In the genomic region with DNA sequence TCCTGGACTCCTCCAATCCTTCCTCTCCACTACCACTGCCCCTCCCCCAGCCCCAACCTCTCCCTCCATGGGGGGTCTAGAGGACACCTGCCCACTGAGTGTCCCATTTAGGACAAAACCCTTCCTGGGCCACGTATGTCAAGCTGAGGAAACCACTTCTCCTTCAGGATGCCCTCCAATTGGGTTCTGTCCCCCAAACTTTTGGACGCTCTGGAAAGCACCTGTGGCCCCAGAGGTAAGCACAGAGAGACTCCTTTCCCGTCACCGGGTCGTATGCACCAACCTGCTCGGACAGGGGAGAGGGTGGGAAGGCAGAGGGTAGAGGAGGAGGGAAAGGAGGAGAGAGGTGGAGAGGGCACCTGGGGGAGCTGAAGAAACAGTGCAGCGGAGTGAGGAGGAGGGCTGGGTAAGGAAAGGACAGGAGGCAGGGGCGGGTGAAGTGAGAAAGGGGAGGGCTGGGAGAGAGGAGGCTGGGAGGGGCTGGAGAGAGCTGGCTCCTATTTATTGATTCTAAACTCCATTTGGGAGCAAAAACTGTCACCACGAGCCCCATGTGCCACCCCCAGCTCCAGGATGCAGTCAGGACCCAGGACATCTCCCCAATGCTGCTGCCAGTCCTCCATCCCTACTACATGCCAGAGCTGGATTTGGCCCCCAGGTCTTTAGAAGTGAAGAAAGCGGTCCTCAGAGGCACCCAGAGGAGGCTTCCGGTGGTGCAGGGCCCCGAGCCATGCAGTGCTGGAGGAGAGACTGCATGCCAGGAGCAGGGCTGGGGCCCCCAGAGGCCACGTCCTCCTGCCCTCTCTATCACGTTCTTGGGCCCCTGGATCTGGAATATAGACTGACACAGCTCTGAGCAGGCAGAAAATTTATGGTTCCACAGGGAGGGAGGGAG, we compare ENCODE assay signal across 1 cellular context.
TF ChIP-seq lines count a peak whose summit lies in the region.

No MANE protein-coding gene starts in this region.

TF ChIP-seq in K562, 482 proteins besides CTCF, POLR2A, EP300 and RAD21 (continued from another document):
- TF ChIP-seq SMC3 (conservative IDR thresholded peaks at IDR 0.05; ENCODE audit: insufficient read depth, low read depth, low read length) (peak; percentile 13; the same call in 1 of the 2 replicates), MEIS2 (IDR thresholded peaks at IDR 0.05; ENCODE audit: partially characterized antibody) (peak; percentile 40)
- TF ChIP-seq, protein P1, sequence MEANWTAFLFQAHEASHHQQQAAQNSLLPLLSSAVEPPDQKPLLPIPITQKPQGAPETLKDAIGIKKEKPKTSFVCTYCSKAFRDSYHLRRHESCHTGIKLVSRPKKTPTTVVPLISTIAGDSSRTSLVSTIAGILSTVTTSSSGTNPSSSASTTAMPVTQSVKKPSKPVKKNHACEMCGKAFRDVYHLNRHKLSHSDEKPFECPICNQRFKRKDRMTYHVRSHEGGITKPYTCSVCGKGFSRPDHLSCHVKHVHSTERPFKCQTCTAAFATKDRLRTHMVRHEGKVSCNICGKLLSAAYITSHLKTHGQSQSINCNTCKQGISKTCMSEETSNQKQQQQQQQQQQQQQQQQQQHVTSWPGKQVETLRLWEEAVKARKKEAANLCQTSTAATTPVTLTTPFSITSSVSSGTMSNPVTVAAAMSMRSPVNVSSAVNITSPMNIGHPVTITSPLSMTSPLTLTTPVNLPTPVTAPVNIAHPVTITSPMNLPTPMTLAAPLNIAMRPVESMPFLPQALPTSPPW (CRISPR knock-in tag; IDR thresholded peaks at IDR 0.05): peak; percentile 38
- TF ChIP-seq, protein P2, sequence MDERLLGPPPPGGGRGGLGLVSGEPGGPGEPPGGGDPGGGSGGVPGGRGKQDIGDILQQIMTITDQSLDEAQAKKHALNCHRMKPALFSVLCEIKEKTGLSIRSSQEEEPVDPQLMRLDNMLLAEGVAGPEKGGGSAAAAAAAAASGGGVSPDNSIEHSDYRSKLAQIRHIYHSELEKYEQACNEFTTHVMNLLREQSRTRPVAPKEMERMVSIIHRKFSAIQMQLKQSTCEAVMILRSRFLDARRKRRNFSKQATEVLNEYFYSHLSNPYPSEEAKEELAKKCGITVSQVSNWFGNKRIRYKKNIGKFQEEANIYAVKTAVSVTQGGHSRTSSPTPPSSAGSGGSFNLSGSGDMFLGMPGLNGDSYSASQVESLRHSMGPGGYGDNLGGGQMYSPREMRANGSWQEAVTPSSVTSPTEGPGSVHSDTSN (CRISPR knock-in tag; IDR thresholded peaks at IDR 0.05; ENCODE audit: low read depth): no peak
- TF ChIP-seq, protein P2 (tag; conservative IDR thresholded peaks at IDR 0.05; ENCODE audit: low read depth): peak; percentile 51; the same call in 1 of the 2 replicates
